19 cellular contexts compared by ENCODE assay signal in the genomic region with DNA sequence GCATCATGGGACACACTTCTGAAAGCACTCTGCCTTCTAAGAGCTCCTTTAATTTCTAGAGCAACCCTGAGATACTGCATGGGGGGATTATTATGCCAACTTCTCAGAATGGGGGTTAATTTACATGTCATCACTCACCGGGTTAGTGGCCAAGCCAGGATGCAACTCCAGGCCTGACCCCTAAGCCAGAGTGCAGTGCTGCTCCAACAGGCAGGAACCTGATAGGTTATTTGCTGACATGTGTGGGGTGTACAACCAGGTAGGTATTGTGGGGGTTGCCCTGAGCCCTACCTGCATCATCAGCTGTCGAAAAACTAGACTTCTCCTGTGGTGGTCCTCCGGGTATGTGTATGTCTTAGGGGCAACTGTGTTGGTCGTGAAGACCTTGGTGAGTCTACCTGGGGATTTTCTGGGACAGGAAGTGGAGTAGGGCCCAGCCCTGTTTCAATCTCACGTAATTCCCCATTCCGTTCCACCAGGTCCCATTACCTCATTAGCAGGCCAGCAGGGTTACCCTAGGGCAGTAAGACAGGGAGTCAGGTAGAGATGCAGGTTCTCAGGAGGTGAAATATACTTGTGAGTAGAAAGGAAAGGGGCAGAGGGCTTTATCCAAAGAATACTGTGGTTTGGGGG.
"Had no signal": no experiment of that assay in that cellular context is flagged by ENCODE, and none has a peak within 500 bp of the region (broad histone marks: within the 10 kb centered on the region; RNA-seq: fewer than 3 reads in every experiment).

No MANE protein-coding gene starts in this region.

- H3K27me3 ChIP-seq: spleen, tibial artery, vagina had no signal

- ATAC-seq: activated CD4-positive, CD25-positive, alpha-beta regulatory T cell treated with anti-CD3 and anti-CD28 coated beads, Interleukin-2, amount 50 U/mL, for 24 hours; natural killer cell treated with Interleukin-12 subunit alpha and Interleukin-12 subunit beta and Interleukin-15 and Interleukin-18, amount 100 ng/mL, for 72 hours; right cardiac atrium had no signal

- H3K9me3 Mint-ChIP-seq: activated T-helper 1 cell treated with anti-CD3 and anti-CD28 coated beads, Interleukin-12 subunit alpha, Interleukin-12 subunit beta, Interleukin-2, Interleukin-4 antibody, amounts not matched to agents 30 ng/mL and 10 ng/mL and 1 ng/mL, durations not matched to agents 14 hours and 24 hours and 36 hours; natural killer cell treated with Interleukin-12 subunit alpha and Interleukin-12 subunit beta and Interleukin-15 and Interleukin-18, amount 100 ng/mL, for 72 hours had no signal

- H3K27ac Mint-ChIP-seq: natural killer cell treated with Interleukin-12 subunit alpha and Interleukin-12 subunit beta and Interleukin-15 and Interleukin-18, amount 100 ng/mL, for 72 hours; progenitor cell of endocrine pancreas had no signal

- DNase-seq: activated CD4-positive, alpha-beta T cell treated with anti-CD3 and anti-CD28 coated beads, Interleukin-2, amount 50 U/mL, for 1 hour; activated naive CD4-positive, alpha-beta T cell; caudate nucleus; erythroblast; hypothalamus; kidney; mesendoderm; occipital lobe; right cardiac atrium; spleen; T1000 had no signal

- H3K4me1 ChIP-seq: tibial artery, vagina had no signal

- H3K27me3 Mint-ChIP-seq: natural killer cell treated with Interleukin-12 subunit alpha and Interleukin-12 subunit beta and Interleukin-15 and Interleukin-18, amount 100 ng/mL, for 72 hours; progenitor cell of endocrine pancreas had no signal

- H3K9me3 ChIP-seq: spleen, tibial artery, vagina had no signal

- FAIRE-seq: colon, kidney had no signal

- H3K27ac ChIP-seq: SK-N-MC, spleen, tibial artery, vagina had no signal

- H3K4me3 ChIP-seq: SK-N-MC, spleen, tibial artery, vagina had no signal

- H3K4me3 Mint-ChIP-seq: activated T-helper 1 cell treated with anti-CD3 and anti-CD28 coated beads, Interleukin-12 subunit alpha, Interleukin-12 subunit beta, Interleukin-2, Interleukin-4 antibody, amounts not matched to agents 30 ng/mL and 10 ng/mL and 1 ng/mL, durations not matched to agents 14 hours and 24 hours and 36 hours; natural killer cell treated with Interleukin-12 subunit alpha and Interleukin-12 subunit beta and Interleukin-15 and Interleukin-18, amount 100 ng/mL, for 72 hours had no signal
